ENCODE assay signal across 8 cellular contexts in the genomic region with DNA sequence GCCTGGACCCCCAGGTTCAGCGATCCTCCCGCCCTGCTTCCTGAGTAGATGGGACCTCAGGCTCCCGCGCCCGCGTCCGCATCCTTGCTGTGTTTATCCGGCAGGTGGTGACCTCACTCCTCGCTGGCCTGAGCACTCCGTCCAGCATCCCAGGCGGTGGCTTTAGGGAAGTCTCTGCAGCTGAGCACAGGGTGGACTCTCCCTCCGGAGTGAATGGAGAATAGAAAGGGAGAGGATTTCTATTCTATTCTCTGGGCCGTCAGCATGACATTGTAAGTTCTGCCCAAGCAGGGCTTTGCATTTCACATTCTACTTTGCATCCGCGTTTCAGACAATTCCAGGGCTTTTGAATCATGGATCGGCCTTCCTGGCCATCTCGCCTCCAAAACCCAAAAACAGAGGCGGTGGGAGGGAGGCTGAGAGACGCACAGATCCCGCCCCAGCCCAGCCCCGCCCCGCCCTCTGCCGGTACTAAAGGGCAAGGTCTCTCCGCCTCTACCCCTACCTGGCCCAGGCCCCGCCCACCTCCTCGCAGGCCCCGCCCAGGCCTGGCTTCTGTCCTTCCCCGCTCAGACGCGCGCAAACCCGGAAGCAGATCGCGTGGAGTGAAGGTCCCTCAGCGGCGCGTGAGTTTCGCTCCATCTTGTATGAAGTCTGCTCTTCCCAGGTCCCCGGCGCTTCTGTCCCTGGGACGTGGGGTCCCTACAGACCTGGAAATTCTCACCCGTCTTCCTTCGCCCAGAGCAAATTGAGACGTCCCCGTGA. TPM values are rescaled to one million over a fixed set of nuclear protein-coding genes. Genes with fewer than 3 reads are reported as not detected.
DNase-seq lines count a peak whose midpoint lies in the region; ATAC-seq and TF ChIP-seq lines count a peak whose summit lies in the region.

A gene (plus strand): TSS at position 572 of the 765 bp plus-strand sequence. CDS start 6,577 bp downstream, outside the sequence.

- 1% methylated on average over 40 to 45 of the region's 45 CpGs for WGBS in lower leg skin, 2 donors

- TF ChIP-seq CTCF in lower leg skin (IDR thresholded peaks at IDR 0.05): no peak

- no peak for TF ChIP-seq POLR2A in lower leg skin (IDR thresholded peaks at IDR 0.05)

- intact Hi-C loops in lower leg skin (cut with DNase I; ENCODE audit: low total_unique reads): no loop called here

- DNase-seq in AML-193 (lab: John Stamatoyannopoulos, UW): peak; percentile 75 to 78
- DNase-seq in NCI-H510A treated with DMSO at 0.1 percent for 48 hours (lab: John Stamatoyannopoulos, UW): peak; percentile 68
- peak; percentile 92 to 93 for DNase-seq in activated CD4-positive, alpha-beta T cell treated with anti-CD3 and anti-CD28 coated beads, Interleukin-2, amount 50 U/mL, for 24 hours (ENCODE audit: low read depth in 1 of 2, low spot score in 1 of 2)
- peak; percentile 55 to 83 for DNase-seq in dermis microvascular lymphatic vessel endothelial cell (ENCODE audit: low read depth in 2 of 2)
- peak; percentile 89 to 98 for DNase-seq in lower leg skin (ENCODE audit: low spot score in 2 of 2)
- DNase-seq in stimulated activated CD4-positive, alpha-beta T cell treated with anti-CD3 and anti-CD28 coated beads, Interleukin-4, amount 100 ng/mL, for 4 hours: peak; percentile 96 to 97

- peak within 1 kb of the TSS; percentile 48 for H3K4me3 ChIP-seq in lower leg skin (ENCODE audit: low read depth, poor library complexity, severe bottlenecking)

- ATAC-seq in GM19035 (IDR thresholded peaks at IDR 0.05; ENCODE audit: unreplicated experiment): peak; percentile 97
- ATAC-seq in HG03342 (IDR thresholded peaks at IDR 0.05; ENCODE audit: unreplicated experiment): peak; percentile 97

RNA-seq across cellular contexts. Expression of the gene that starts here (rescaled TPM):
- total RNA-seq in dermis microvascular lymphatic vessel endothelial cell (5.7 and 5.8 TPM in 2 replicates), lower leg skin (10 to 100 TPM in 2 of 4 donors, 1 to 10 TPM in 2; 6.5 to 13.1 (median 10.1) TPM)

Comparison
In these comparisons a context has a peak if more than half of its experiments do, and no peak if none do; other contexts are left out.
1. Peak in every context shown above with its lines: DNase-seq, ATAC-seq and H3K4me3 ChIP-seq.